Comparison of ENCODE assay signal across 8 cellular contexts in the genomic region with DNA sequence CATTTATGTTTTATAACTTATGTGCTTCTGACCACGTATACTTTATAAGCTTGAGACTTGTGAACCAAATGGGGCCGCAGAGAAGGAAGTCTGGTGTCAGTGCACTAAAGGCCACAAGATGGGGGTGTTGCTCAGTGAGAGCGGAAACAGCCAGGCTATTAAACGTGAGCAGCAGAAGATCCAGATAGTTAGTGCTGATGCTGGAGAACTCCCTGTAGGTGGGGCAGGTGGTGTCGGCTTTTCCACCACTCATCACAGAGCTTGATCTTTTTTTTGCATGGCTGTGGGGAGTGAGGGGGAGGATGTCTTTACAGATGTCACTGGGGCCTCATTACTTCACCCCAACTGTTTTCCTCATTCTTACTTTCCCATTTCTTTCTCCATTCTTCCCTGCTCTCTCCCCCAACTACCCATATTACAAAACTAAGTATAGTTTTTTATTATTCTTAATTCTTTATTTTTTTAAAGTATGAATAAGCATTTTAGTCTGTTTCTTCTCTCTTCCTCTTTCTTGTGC. TPM values are rescaled to one million over a fixed set of nuclear protein-coding genes. Genes with fewer than 3 reads are reported as not detected.
DNase-seq lines count a peak whose midpoint lies in the region; ATAC-seq and TF ChIP-seq lines count a peak whose summit lies in the region.

No MANE protein-coding gene starts in this region.

- H3K4me1 ChIP-seq in body of pancreas: no peaks in the 10 kb centered on the region

- H3K27ac ChIP-seq in body of pancreas: no peak overlapping the region

- no peak for TF ChIP-seq POLR2A in body of pancreas (IDR thresholded peaks at IDR 0.05)

- no peak for ATAC-seq in body of pancreas
- no peak for ATAC-seq in HG02973 (IDR thresholded peaks at IDR 0.05; ENCODE audit: unreplicated experiment)

- in situ Hi-C loops in G401 (cut with HindIII; ENCODE audit: low sequenced_read_pairs): no loop called here

- intact Hi-C loops in body of pancreas (cut with DNase I): no loop called here

- 22 to 27% methylated on average over 5 of the region's 5 CpGs for WGBS in body of pancreas, 2 donors

- DNase-seq in G401 (ENCODE audit: low spot score): peak; percentile 53
- peak; percentile 83 for DNase-seq in H7
- peak; percentile 21 for DNase-seq in NCI-H1048 (lab: John Stamatoyannopoulos, UW)
- peak; percentile 43 for DNase-seq in SKM-1 treated with dmso at 0.1 percent for 144 hours (lab: John Stamatoyannopoulos, UW; ENCODE audit: unreplicated experiment)
- DNase-seq in body of pancreas: peak; percentile 16 to 39 (median 28)
- DNase-seq in islet precursor cell: peak; percentile 83
- peak; percentile 22 for DNase-seq in stimulated activated CD4-positive, alpha-beta T cell treated with anti-CD3 and anti-CD28 coated beads, Interleukin-4, amount 100 ng/mL, for 1 hour

- H3K36me3 ChIP-seq in H7 (replicated peaks; ENCODE audit: control insufficient read depth, insufficient read depth, low read length) (no peaks in the 10 kb centered on the region), body of pancreas (replicated peaks in 1 of 2; ENCODE audit: insufficient read depth in 1 of 2, low read depth in 2 of 2) (no peaks in the 10 kb centered on the region)

- peak in 6 of 7 experiments; percentile 30 to 55 (median 43) for TF ChIP-seq CTCF in body of pancreas (IDR thresholded peaks at IDR 0.05)

- H3K4me3 ChIP-seq in H7 (ENCODE audit: insufficient read depth, low read depth, low read length): no peak overlapping the region
- H3K4me3 ChIP-seq in body of pancreas: no peak overlapping the region

- H3K27me3 ChIP-seq in H7 (ENCODE audit: control insufficient read depth, insufficient read depth, low read length): no peaks in the 10 kb centered on the region
- H3K27me3 ChIP-seq in body of pancreas: no peaks in the 10 kb centered on the region

- no peaks in the 10 kb centered on the region for H3K9me3 ChIP-seq in body of pancreas

RNA-seq across cellular contexts. Expression of gene ACADSB, which starts 34.7 kb away (rescaled TPM):
- total RNA-seq in G401 (2014; rRNA removed; shearing (Covaris generic)): 6.5 and 10.9 TPM in 2 replicates
- total RNA-seq in H7 (2014; rRNA removed; shearing (Covaris generic)): 5.4 and 5.7 TPM in 2 replicates
- total RNA-seq in body of pancreas: 10 to 100 TPM; 13.8 to 21.8 TPM

RNA-seq across cellular contexts. Expression of gene IKZF5, which starts 34.9 kb away (rescaled TPM):
- 0.49 and 1.0 TPM in 2 replicates for total RNA-seq in G401 (2014; rRNA removed; shearing (Covaris generic))
- 3.4 and 5.0 TPM in 2 replicates for total RNA-seq in H7 (2014; rRNA removed; shearing (Covaris generic))
- 10 to 100 TPM in 1 of 2 donors, 1 to 10 TPM in 1; 3.6 to 10.4 TPM for total RNA-seq in body of pancreas

Comparison
In these comparisons a context has a peak if more than half of its experiments do, and no peak if none do; other contexts are left out.
1. DNase-seq: peak in every context shown above with its lines; median percentile 83 in H7; 83 in islet precursor cell; 53 in G401; 43 in SKM-1 treated with dmso at 0.1 percent for 144 hours; 28 in body of pancreas; 22 in stimulated activated CD4-positive, alpha-beta T cell treated with anti-CD3 and anti-CD28 coated beads, Interleukin-4, amount 100 ng/mL, for 1 hour; 21 in NCI-H1048.